29 cellular contexts compared by ENCODE assay signal in the genomic region with DNA sequence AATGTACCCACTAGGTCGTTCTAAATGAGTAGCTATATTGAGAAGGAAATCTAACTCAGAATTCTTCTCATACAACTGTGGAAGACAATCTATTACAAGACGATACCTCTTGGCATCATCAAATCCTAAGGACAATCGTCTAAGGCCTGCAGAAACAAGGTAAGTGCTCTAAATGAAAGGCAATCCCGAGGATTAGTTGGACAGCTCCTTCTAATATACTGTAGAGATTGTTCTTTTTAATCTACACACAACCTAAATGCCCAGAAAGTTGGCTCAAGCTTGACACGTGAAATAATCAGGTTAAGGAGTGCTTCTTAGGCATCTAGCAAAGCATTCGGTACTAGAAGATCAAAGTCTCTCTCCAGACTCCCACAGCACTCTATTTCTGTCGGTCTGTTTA.
"Had no signal": no experiment of that assay in that cellular context is flagged by ENCODE, and none has a peak within 500 bp of the region (broad histone marks: within the 10 kb centered on the region; RNA-seq: fewer than 3 reads in every experiment).

No MANE protein-coding gene starts in this region.

- H3K9me3 ChIP-seq: ascending aorta, breast epithelium, colonic mucosa, esophagus muscularis mucosa, gastrocnemius medialis, heart left ventricle had no signal

- H3K4me1 ChIP-seq: colonic mucosa had no signal

- H3K36me3 ChIP-seq: ascending aorta, breast epithelium, cardiac muscle cell, colonic mucosa, esophagus muscularis mucosa, gastrocnemius medialis, heart left ventricle had no signal

- H3K27ac ChIP-seq: ascending aorta, breast epithelium, cardiac muscle cell, colonic mucosa, esophagus muscularis mucosa, foreskin keratinocyte, gastrocnemius medialis, heart left ventricle had no signal

- DNase-seq: activated CD4-positive, alpha-beta memory T cell treated with anti-CD3 and anti-CD28 coated beads, Interleukin-2, amount 10 ng/mL, durations not matched to agents 7 days and 5 days; activated CD4-positive, alpha-beta T cell treated with anti-CD3 and anti-CD28 coated beads for 1 hour; activated CD4-positive, alpha-beta T cell treated with anti-CD3 and anti-CD28 coated beads for 4 hours; activated CD4-positive, alpha-beta T cell treated with anti-CD3 and anti-CD28 coated beads, Interleukin-2, amount 10 ng/mL, durations not matched to agents 7 days and 5 days; activated CD4-positive, alpha-beta T cell treated with anti-CD3 and anti-CD28 coated beads, Interleukin-2, amount 50 U/mL, for 4 hours; activated CD8-positive, alpha-beta memory T cell treated with anti-CD3 and anti-CD28 coated beads, Interleukin-2, amount 50 U/mL, for 48 hours; activated gamma-delta T cell; activated naive CD4-positive, alpha-beta T cell; activated naive CD4-positive, alpha-beta T cell treated with anti-CD3 and anti-CD28 coated beads, Interleukin-2, amount 10 ng/mL, durations not matched to agents 7 days and 5 days; activated naive CD8-positive, alpha-beta T cell treated with anti-CD3 and anti-CD28 coated beads, Interleukin-2, amount 10 ng/mL, durations not matched to agents 7 days and 5 days; activated T-cell treated with anti-CD3 and anti-CD28 coated beads for 4 hours; activated T-cell treated with anti-CD3 and anti-CD28 coated beads, Interleukin-2, amount 50 U/mL, for 24 hours; activated T-cell treated with anti-CD3 and anti-CD28 coated beads, Interleukin-2, amount 50 U/mL, for 72 hours; central memory CD4-positive, alpha-beta T cell; cerebellar nuclear complex; colonic mucosa; effector memory CD4-positive, alpha-beta T cell; erythroblast; foreskin keratinocyte; gastrocnemius medialis; glutamatergic neuron; heart left ventricle; T-helper 2 cell had no signal

- ATAC-seq: activated naive CD4-positive, alpha-beta T cell treated with anti-CD3 and anti-CD28 coated beads, Interleukin-2, amount 50 U/mL, for 72 hours; activated T-cell treated with anti-CD3 and anti-CD28 coated beads, Interleukin-2, amount 50 U/mL, for 72 hours; foreskin keratinocyte; gastrocnemius medialis; heart left ventricle; WTC11 had no signal

- H3K4me3 ChIP-seq: ascending aorta, breast epithelium, cardiac muscle cell, colonic mucosa, esophagus muscularis mucosa, gastrocnemius medialis, heart left ventricle had no signal

- H3K27me3 ChIP-seq: ascending aorta, breast epithelium, cardiac muscle cell, colonic mucosa, esophagus muscularis mucosa, foreskin keratinocyte, gastrocnemius medialis, heart left ventricle had no signal
